Comparison of ENCODE assay signal across 14 cellular contexts in the genomic region with DNA sequence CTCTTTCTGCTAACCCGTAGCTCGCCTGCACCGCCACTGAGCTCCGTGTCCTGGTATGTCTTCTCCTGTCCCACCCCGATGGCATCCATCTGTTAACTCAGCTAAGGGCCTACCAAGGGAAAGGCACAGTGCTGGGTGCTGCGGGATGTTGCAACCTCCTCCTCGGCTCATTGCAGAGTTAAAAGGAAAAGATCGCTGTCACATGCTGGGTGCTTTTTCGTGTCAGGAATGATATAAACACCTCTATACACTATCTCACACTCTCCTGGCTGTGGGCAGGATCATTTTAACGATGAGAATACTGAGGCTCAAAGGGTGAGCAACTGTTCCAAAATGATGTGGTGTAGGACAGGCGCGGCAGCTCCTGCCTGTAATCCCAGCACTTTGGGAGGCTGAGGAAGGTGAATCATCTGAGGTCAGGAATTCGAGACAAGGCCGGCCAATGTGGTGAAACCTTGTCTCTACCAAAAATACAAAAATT. TPM values are rescaled to one million over a fixed set of nuclear protein-coding genes. Genes with fewer than 3 reads are reported as not detected.
DNase-seq lines count a peak whose midpoint lies in the region; ATAC-seq and TF ChIP-seq lines count a peak whose summit lies in the region.
"Had no signal": no experiment of that assay in that cellular context is flagged by ENCODE, and none has a peak within 500 bp of the region (broad histone marks: within the 10 kb centered on the region; RNA-seq: fewer than 3 reads in every experiment).

No MANE protein-coding gene starts in this region.

- intact Hi-C loops in activated CD4-positive, alpha-beta T cell treated with anti-CD3 and anti-CD28 coated beads, Interleukin-2, amount 10 ng/mL, durations not matched to agents 24 days and 14 days (cut with micrococcal nuclease), result no loop called here
- intact Hi-C loops in left ventricle myocardium superior (cut with micrococcal nuclease), result loop anchor here (5.0 kb wide), 1 partner anchor 169 kb away; no protein-coding TSS in a partner anchor
- intact Hi-C loops in heart right ventricle (cut with DNase I), result loop anchor here in 8 of 10 donors (2.0 to 10.0 kb wide), 4 partner anchors 149 to 277 kb away; no protein-coding TSS in a partner anchor

- H3K4me1 ChIP-seq in GM23248 (ENCODE audit: insufficient read depth), result peaks cover 40% of the 10 kb centered on the region
- peaks cover 15 to 76% (median 47%) of the 10 kb centered on the region in 9 donors for H3K4me1 ChIP-seq in heart right ventricle

- H3K4me2 ChIP-seq in GM23248 (ENCODE audit: unreplicated experiment), result peak overlapping the region; percentile 5

- peaks cover 9% of the 10 kb centered on the region; the same call in 1 of the 2 replicates for H3K36me3 ChIP-seq in GM23248 (ENCODE audit: low read depth)
- H3K36me3 ChIP-seq in heart right ventricle, result peaks cover 0 to 67% (median 29%) of the 10 kb centered on the region in 9 donors

- H2AFZ ChIP-seq in GM23248, result no peak overlapping the region

- no peaks in the 10 kb centered on the region for H3K9me3 ChIP-seq in GM23248 (ENCODE audit: low read depth)
- H3K9me3 ChIP-seq in heart right ventricle, result no peaks in the 10 kb centered on the region

- H3K4me3 ChIP-seq in GM23248 (no peak overlapping the region), fibroblast of pulmonary artery (replicated peaks; ENCODE audit: low read depth, low read length) (no peak overlapping the region), skin epidermis (no peak overlapping the region), heart right ventricle (no peak overlapping the region)

- WGBS in GM23248 (ENCODE audit: low coverage in 1 of 2, low lambda C conversion rate in 2 of 2, missing lambda C conversion rate in 2 of 2), 2 experiments, result 62 to 68% methylated on average over 14 of the region's 14 CpGs
- 89 to 90% methylated on average over 14 of the region's 14 CpGs for WGBS in heart right ventricle, 2 donors

- no peak overlapping the region for H3K27ac Mint-ChIP-seq in activated CD4-positive, alpha-beta T cell treated with anti-CD3 and anti-CD28 coated beads, Interleukin-2, amount 10 ng/mL, durations not matched to agents 24 days and 14 days

- H4K20me1 ChIP-seq in GM23248 (ENCODE audit: insufficient read depth), result no peaks in the 10 kb centered on the region

- peaks cover 25% of the 10 kb centered on the region for H3K4me1 Mint-ChIP-seq in activated CD4-positive, alpha-beta T cell treated with anti-CD3 and anti-CD28 coated beads, Interleukin-2, amount 10 ng/mL, durations not matched to agents 24 days and 14 days

- peaks cover 28% of the 10 kb centered on the region for H3K79me2 ChIP-seq in GM23248 (ENCODE audit: insufficient read depth)

- DNase-seq in GM23248 (peak; percentile 77), amniotic epithelial cell (ENCODE audit: low read depth) (peak; percentile 69), fibroblast of pulmonary artery (ENCODE audit: low read depth) (peak; percentile 33), NCI-H2171 (lab: John Stamatoyannopoulos, UW) (no peak), left ventricle myocardium superior (no peak), heart right ventricle (no peak)
- DNase-seq in activated CD4-positive, alpha-beta T cell treated with anti-CD3 and anti-CD28 coated beads, Interleukin-2, amount 10 ng/mL, durations not matched to agents 24 days and 14 days, result no peak
- DNase-seq: activated T-cell treated with anti-CD3 and anti-CD28 coated beads, Interleukin-2, amount 50 U/mL, for 1 hour; central memory CD4-positive, alpha-beta T cell; left colon; NCI-H1092; WERI-Rb-1 had no signal

- H3K4me3 Mint-ChIP-seq in activated CD4-positive, alpha-beta T cell treated with anti-CD3 and anti-CD28 coated beads, Interleukin-2, amount 10 ng/mL, durations not matched to agents 24 days and 14 days, result no peak overlapping the region
- H3K4me3 Mint-ChIP-seq: CD14-positive monocyte had no signal

- H3F3A ChIP-seq in GM23248 (ENCODE audit: insufficient read depth), result peaks cover 38% of the 10 kb centered on the region

- H3K27me3 Mint-ChIP-seq in activated CD4-positive, alpha-beta T cell treated with anti-CD3 and anti-CD28 coated beads, Interleukin-2, amount 10 ng/mL, durations not matched to agents 24 days and 14 days, result no peaks in the 10 kb centered on the region

- peak overlapping the region; percentile 82 for H3K27ac ChIP-seq in GM23248
- peak overlapping the region in 15 of 21 experiments; percentile 16 to 75 (median 44) for H3K27ac ChIP-seq in skin epidermis
- peak overlapping the region in 3 of 10 donors; percentile 94 to 97 (median 97) for H3K27ac ChIP-seq in heart right ventricle
- H3K27ac ChIP-seq: WERI-Rb-1 had no signal

- TF ChIP-seq CTCF in fibroblast of pulmonary artery (IDR thresholded peaks at IDR 0.05; ENCODE audit: low read length, missing control alignments) (no peak), heart right ventricle (IDR thresholded peaks at IDR 0.05) (no peak)

- no peaks in the 10 kb centered on the region for H3K9me2 ChIP-seq in GM23248 (ENCODE audit: insufficient read depth)

- H3K9ac ChIP-seq in GM23248, result peak overlapping the region; percentile 38; the same call in 1 of the 2 replicates

- H3K9me3 Mint-ChIP-seq in activated CD4-positive, alpha-beta T cell treated with anti-CD3 and anti-CD28 coated beads, Interleukin-2, amount 10 ng/mL, durations not matched to agents 24 days and 14 days, result no peaks in the 10 kb centered on the region
- H3K9me3 Mint-ChIP-seq: CD14-positive monocyte had no signal

- peaks cover 49% of the 10 kb centered on the region for H3K36me3 Mint-ChIP-seq in activated CD4-positive, alpha-beta T cell treated with anti-CD3 and anti-CD28 coated beads, Interleukin-2, amount 10 ng/mL, durations not matched to agents 24 days and 14 days (ENCODE audit: low read depth)

- no peak for ATAC-seq in left ventricle myocardium superior
- ATAC-seq in heart right ventricle, result no peak
- ATAC-seq: left colon had no signal

- in situ Hi-C loops in GM23248 (cut with MboI), result no loop called here

- no peaks in the 10 kb centered on the region for H3K27me3 ChIP-seq in GM23248 (replicated peaks; ENCODE audit: insufficient read depth)
- no peaks in the 10 kb centered on the region for H3K27me3 ChIP-seq in heart right ventricle

RNA-seq across cellular contexts. Expression of a gene that starts 10.1 kb away (rescaled TPM):
- total RNA-seq in GM23248 (2014; rRNA removed; shearing (Covaris generic)), result 24.0 and 33.1 TPM in 2 replicates
- 104 and 109 TPM in 2 replicates for polyA plus RNA-seq in GM23248 (2016; fragmentation: Nextera tagmentation; extraction: Ambion mirVana)
- total RNA-seq in activated CD4-positive, alpha-beta T cell treated with anti-CD3 and anti-CD28 coated beads, Interleukin-2, amount 10 ng/mL, durations not matched to agents 24 days and 14 days, result 96.5 and 98.7 TPM in 2 replicates
- total RNA-seq in left ventricle myocardium superior, result 131 TPM
- total RNA-seq in heart right ventricle, result 100 to 1,000 TPM; 107 to 142 (median 122) TPM
- 100 to 1,000 TPM; 103 to 155 TPM for polyA plus RNA-seq in heart right ventricle

RNA-seq across cellular contexts. Expression of a gene that starts 35.5 kb away (rescaled TPM):
- 4.2 and 4.4 TPM in 2 replicates for total RNA-seq in GM23248 (2014; rRNA removed; shearing (Covaris generic))
- polyA plus RNA-seq in GM23248 (2016; fragmentation: Nextera tagmentation; extraction: Ambion mirVana) (5.0 and 6.5 TPM in 2 replicates), heart right ventricle (1 to 10 TPM; 2.2 to 2.4 TPM)
- 25.4 and 26.3 TPM in 2 replicates for total RNA-seq in activated CD4-positive, alpha-beta T cell treated with anti-CD3 and anti-CD28 coated beads, Interleukin-2, amount 10 ng/mL, durations not matched to agents 24 days and 14 days
- total RNA-seq in left ventricle myocardium superior (13.5 TPM), heart right ventricle (10 to 100 TPM in 3 of 10 donors, 1 to 10 TPM in 7; 6.3 to 15.7 (median 8.6) TPM)

RNA-seq across cellular contexts. Expression of a gene that starts 57.6 kb away (rescaled TPM):
- total RNA-seq in GM23248 (2014; rRNA removed; shearing (Covaris generic)), result 310 and 377 TPM in 2 replicates
- polyA plus RNA-seq in GM23248 (2016; fragmentation: Nextera tagmentation; extraction: Ambion mirVana) (122 and 129 TPM in 2 replicates), heart right ventricle (100 to 1,000 TPM in 1 of 2 donors, 10 to 100 TPM in 1; 65.4 to 180 TPM)
- 353 and 367 TPM in 2 replicates for total RNA-seq in activated CD4-positive, alpha-beta T cell treated with anti-CD3 and anti-CD28 coated beads, Interleukin-2, amount 10 ng/mL, durations not matched to agents 24 days and 14 days
- total RNA-seq in left ventricle myocardium superior (76.1 TPM), heart right ventricle (100 to 1,000 TPM in 1 of 10 donors, 10 to 100 TPM in 9; 61.4 to 113 (median 79.9) TPM)

Comparison
In these comparisons a context has a peak if more than half of its experiments do, and no peak if none do; other contexts are left out.
1. DNase-seq: peak in GM23248 (single experiment), amniotic epithelial cell (single experiment) and fibroblast of pulmonary artery (single experiment); none in activated CD4-positive, alpha-beta T cell treated with anti-CD3 and anti-CD28 coated beads, Interleukin-2, amount 10 ng/mL, durations not matched to agents 24 days and 14 days (single experiment), NCI-H2171 (single experiment), left ventricle myocardium superior (single experiment) and heart right ventricle (0 of 2).